ENCODE assay signal across 9 cellular contexts in genomic region chr15:52093539-52094502, GRCh38. TPM values are rescaled to one million over a fixed set of nuclear protein-coding genes. Genes with fewer than 3 reads are reported as not detected.
DNase-seq lines count a peak whose midpoint lies in the region; ATAC-seq and TF ChIP-seq lines count a peak whose summit lies in the region.
"Had no signal": no experiment of that assay in that cellular context is flagged by ENCODE, and none has a peak within 500 bp of the region (broad histone marks: within the 10 kb centered on the region; RNA-seq: fewer than 3 reads in every experiment).

No MANE protein-coding gene starts in this region.

- ATAC-seq in upper lobe of right lung = peak; percentile 46
- ATAC-seq: stimulated activated naive B cell treated with anti-CD40 and anti-IgM and Interleukin-4, amounts not matched to agents 10 μg/mL and 1 μg/mL and 100 μg/mL, for 72 hours had no signal

- peaks cover 20% of the 10 kb centered on the region for H3K4me1 ChIP-seq in upper lobe of right lung

- H3K36me3 Mint-ChIP-seq in Calu3 (ENCODE audit: insufficient read depth, unreplicated experiment) = no peaks in the 10 kb centered on the region
- H3K36me3 Mint-ChIP-seq: activated naive CD8-positive, alpha-beta T cell treated with anti-CD3 and anti-CD28 coated beads, Interleukin-2, amount 10 ng/mL, durations not matched to agents 7 days and 5 days had no signal

- H3K9me3 Mint-ChIP-seq in Calu3 (ENCODE audit: low read depth, unreplicated experiment) = peaks cover 8% of the 10 kb centered on the region

- intact Hi-C loops in upper lobe of right lung (cut with DNase I) (no loop called here), Calu3 (cut with micrococcal nuclease; ENCODE audit: unreplicated experiment) (no loop called here)

- DNase-seq in LHCN-M2 (ENCODE audit: low read depth) (peak; percentile 97), amniotic epithelial cell (ENCODE audit: low read depth) (peak; percentile 98), hepatic stellate cell (ENCODE audit: low spot score) (peak; percentile 51), upper lobe of right lung (no peak), Calu3 (no peak), 8988T (no peak), C1 segment of cervical spinal cord (lab: John Stamatoyannopoulos, UW) (no peak)
- DNase-seq: activated naive CD8-positive, alpha-beta T cell treated with anti-CD3 and anti-CD28 coated beads, Interleukin-2, amount 10 ng/mL, durations not matched to agents 7 days and 5 days; stimulated activated naive B cell treated with anti-CD40 and anti-IgM and Interleukin-4, amounts not matched to agents 10 μg/mL and 1 μg/mL and 100 μg/mL, for 72 hours had no signal

- no peaks in the 10 kb centered on the region for H3K36me3 ChIP-seq in upper lobe of right lung

- no TSS peak for BruUV-seq in Calu3 (replicated peaks; lab: Mats Ljungman, UMichigan)

- H3K27ac Mint-ChIP-seq in Calu3 (ENCODE audit: unreplicated experiment) = no peak overlapping the region
- H3K27ac Mint-ChIP-seq: activated naive CD8-positive, alpha-beta T cell treated with anti-CD3 and anti-CD28 coated beads, Interleukin-2, amount 10 ng/mL, durations not matched to agents 7 days and 5 days; stimulated activated naive B cell treated with anti-CD40 and anti-IgM and Interleukin-4, amounts not matched to agents 10 μg/mL and 1 μg/mL and 100 μg/mL, for 72 hours had no signal

- peaks cover 8% of the 10 kb centered on the region for H3K9me3 ChIP-seq in upper lobe of right lung

- no peak overlapping the region for H3K4me3 Mint-ChIP-seq in Calu3 (ENCODE audit: low read depth, unreplicated experiment)
- H3K4me3 Mint-ChIP-seq: activated naive CD8-positive, alpha-beta T cell treated with anti-CD3 and anti-CD28 coated beads, Interleukin-2, amount 10 ng/mL, durations not matched to agents 7 days and 5 days; stimulated activated naive B cell treated with anti-CD40 and anti-IgM and Interleukin-4, amounts not matched to agents 10 μg/mL and 1 μg/mL and 100 μg/mL, for 72 hours had no signal

- no peaks in the 10 kb centered on the region for H3K4me1 Mint-ChIP-seq in Calu3 (ENCODE audit: low read depth, unreplicated experiment)
- H3K4me1 Mint-ChIP-seq: activated naive CD8-positive, alpha-beta T cell treated with anti-CD3 and anti-CD28 coated beads, Interleukin-2, amount 10 ng/mL, durations not matched to agents 7 days and 5 days; stimulated activated naive B cell treated with anti-CD40 and anti-IgM and Interleukin-4, amounts not matched to agents 10 μg/mL and 1 μg/mL and 100 μg/mL, for 72 hours had no signal

- CTCF ChIA-PET in Calu3 (lab: Charles Lee) = no interaction called here

- TF ChIP-seq CTCF in upper lobe of right lung (IDR thresholded peaks at IDR 0.05) (no peak), Calu3 (IDR thresholded peaks at IDR 0.05; ENCODE audit: unreplicated experiment) (no peak)

- H3K27me3 ChIP-seq in upper lobe of right lung = no peaks in the 10 kb centered on the region

- H3K27ac ChIP-seq in upper lobe of right lung = no peak overlapping the region

- H3K27me3 Mint-ChIP-seq in Calu3 (ENCODE audit: unreplicated experiment) = no peaks in the 10 kb centered on the region

- no peak overlapping the region for H3K4me3 ChIP-seq in upper lobe of right lung

RNA-seq across cellular contexts. Expression of gene BCL2L10, which starts 18.8 kb away (rescaled TPM):
- total RNA-seq in LHCN-M2 (2014; rRNA removed) (0.06 TPM in 1 of 2 replicates, not detected in the other), upper lobe of right lung (not detected), Calu3 (2022) (0.47 TPM in 1 of 2 replicates, not detected in the other)
- polyA plus RNA-seq in LHCN-M2 (2012) = not detected

Comparison
In these comparisons a context has a peak if more than half of its experiments do, and no peak if none do; other contexts are left out.
1. DNase-seq: peak in LHCN-M2 (single experiment), amniotic epithelial cell (single experiment) and hepatic stellate cell (single experiment); none in upper lobe of right lung (single experiment), Calu3 (single experiment), 8988T (single experiment) and C1 segment of cervical spinal cord (0 of 14).